Comparison of ENCODE assay signal across 1 cellular context in genomic region chr3:138803006-138803653, GRCh38.
TF ChIP-seq lines count a peak whose summit lies in the region.

No MANE protein-coding gene starts in this region.

TF ChIP-seq in GM23338, 12 proteins besides CTCF, POLR2A, EP300 and RAD21 (continued from another document):
- TF ChIP-seq ZNF462 (CRISPR knock-in tag; IDR thresholded peaks at IDR 0.05) (no peak), EZH2phosphoT487 (IDR thresholded peaks at IDR 0.05; ENCODE audit: unreplicated experiment) (no peak), POLR2AphosphoS5 (IDR thresholded peaks at IDR 0.05; ENCODE audit: low read depth) (no peak), CREB1 (CRISPR knock-in tag; IDR thresholded peaks at IDR 0.05; ENCODE audit: low read depth) (no peak)
TF ChIP-seq in GM23338: peak in this region for 0.
